Comparison of ENCODE assay signal across 32 cellular contexts in genomic region chr14:104169005-104169764, GRCh38. TPM values are rescaled to one million over a fixed set of nuclear protein-coding genes. Genes with fewer than 3 reads are reported as not detected.
A peak's percentile ranks its signal among the peaks of the same experiment; 100 is the strongest.
DNase-seq lines count a peak whose midpoint lies in the region; ATAC-seq and TF ChIP-seq lines count a peak whose summit lies in the region.
"Had no signal": no experiment of that assay in that cellular context is flagged by ENCODE, and none has a peak within 500 bp of the region (broad histone marks: within the 10 kb centered on the region; RNA-seq: fewer than 3 reads in every experiment).

No MANE protein-coding gene starts in this region.

- H3K4me1 ChIP-seq in heart left ventricle, result peaks cover 0 to 48% (median 26%) of the 10 kb centered on the region in 12 donors
- H3K4me1 ChIP-seq in HUES48 (ENCODE audit: control insufficient read depth, insufficient read depth, low read length), result peaks cover 30% of the 10 kb centered on the region
- H3K4me1 ChIP-seq in subcutaneous abdominal adipose tissue (ENCODE audit: control insufficient read depth in 5 of 5, insufficient read depth in 5 of 5, low read length in 5 of 5), result peaks cover 0 to 50% (median 4%) of the 10 kb centered on the region in 5 donors
- H3K4me1 ChIP-seq: gastrocnemius medialis, Peyer's patch, upper lobe of right lung had no signal

- ATAC-seq in heart left ventricle (no peak), WTC11 (no peak), HG03460 (IDR thresholded peaks at IDR 0.05; ENCODE audit: unreplicated experiment) (no peak)
- ATAC-seq: activated naive CD4-positive, alpha-beta T cell treated with anti-CD3 and anti-CD28 coated beads, Interleukin-2, amount 50 U/mL, for 72 hours; GM12878; HCT116; upper lobe of right lung had no signal

- peak overlapping the region in 11 of 12 donors; percentile 15 to 76 (median 61) for H3K27ac ChIP-seq in heart left ventricle
- H3K27ac ChIP-seq in HUES48 (ENCODE audit: low read depth, low read length), result peak overlapping the region; percentile 71
- H3K27ac ChIP-seq in subcutaneous abdominal adipose tissue (ENCODE audit: low read depth, low read length), result peak overlapping the region; percentile 16
- H3K27ac ChIP-seq: parathyroid adenoma, Peyer's patch, suprapubic skin, upper lobe of right lung had no signal

- H3K36me3 ChIP-seq in heart left ventricle (peaks cover 0 to 22% (median 0%) of the 10 kb centered on the region in 9 donors), HUES48 (ENCODE audit: control insufficient read depth, insufficient read depth, low read length) (peaks cover 30% of the 10 kb centered on the region), subcutaneous abdominal adipose tissue (ENCODE audit: control insufficient read depth in 5 of 5, insufficient read depth in 5 of 5, low read length in 5 of 5) (peaks cover 0 to 6% (median 0%) of the 10 kb centered on the region in 5 donors)
- H3K36me3 ChIP-seq: gastrocnemius medialis, Peyer's patch, suprapubic skin, upper lobe of right lung had no signal

- no peaks in the 10 kb centered on the region for H3K9me3 ChIP-seq in heart left ventricle
- no peaks in the 10 kb centered on the region for H3K9me3 ChIP-seq in HUES48 (ENCODE audit: control insufficient read depth, insufficient read depth, low read length)
- no peaks in the 10 kb centered on the region for H3K9me3 ChIP-seq in subcutaneous abdominal adipose tissue (ENCODE audit: control insufficient read depth in 5 of 5, low read length in 5 of 5)
- H3K9me3 ChIP-seq: gastrocnemius medialis, Peyer's patch, suprapubic skin, upper lobe of right lung had no signal

- no peaks in the 10 kb centered on the region for H3K27me3 Mint-ChIP-seq in WTC11 (ENCODE audit: low read depth)
- H3K27me3 Mint-ChIP-seq: CD8-positive, alpha-beta memory T cell had no signal

- 69 to 83% (median 72%) methylated on average over 13 to 21 of the region's 21 CpGs for WGBS in heart left ventricle, 4 donors

- CTCF ChIA-PET in WTC11 (lab: Charles Lee), result interaction anchor here (0.5 to 1.4 kb wide), 13 partner anchors 8 to 395 kb away, joined by 3 to 6 read pairs (median 3); no protein-coding TSS in a partner anchor

- no peaks in the 10 kb centered on the region for H3K36me3 Mint-ChIP-seq in WTC11
- H3K36me3 Mint-ChIP-seq: activated naive CD4-positive, alpha-beta T cell treated with anti-CD3 and anti-CD28 coated beads, Interleukin-2, amount 50 U/mL, for 72 hours; CD8-positive, alpha-beta memory T cell; immature natural killer cell had no signal

- TF ChIP-seq CTCF in heart left ventricle (IDR thresholded peaks at IDR 0.05) (no peak), WTC11 (IDR thresholded peaks at IDR 0.05) (no peak)

- DNase-seq in heart left ventricle, result no peak
- DNase-seq in cardiac septum (ENCODE audit: low spot score), result no peak
- no peak for DNase-seq in WTC11 (ENCODE audit: low spot score)
- no peak for DNase-seq in mucosa of gallbladder (ENCODE audit: low spot score)
- DNase-seq: activated CD4-positive, alpha-beta T cell treated with anti-CD3 and anti-CD28 coated beads, Interleukin-2, amount 50 U/mL, for 1 hour; activated CD4-positive, CD25-positive, alpha-beta regulatory T cell; activated effector memory CD4-positive, alpha-beta T cell treated with Interleukin-2 at 50 U/mL for 16 hours; activated T-cell treated with anti-CD3 and anti-CD28 coated beads, Interleukin-2, amount 50 U/mL, for 1 hour; CD8-positive, alpha-beta memory T cell; gastrocnemius medialis; hippocampal formation; immature natural killer cell; left cardiac atrium; NCI-H1092; NCI-H187; NCI-H226; NCI-H526 treated with DMSO at 0.1 percent for 48 hours; Peyer's patch; SIG-M5; stimulated activated naive CD4-positive, alpha-beta T cell; upper lobe of right lung had no signal

- peak overlapping the region; percentile 60 for H3K27ac Mint-ChIP-seq in WTC11
- H3K27ac Mint-ChIP-seq: activated naive CD4-positive, alpha-beta T cell treated with anti-CD3 and anti-CD28 coated beads, Interleukin-2, amount 50 U/mL, for 72 hours; CD8-positive, alpha-beta memory T cell; immature natural killer cell had no signal

- H3K27me3 ChIP-seq in heart left ventricle (no peaks in the 10 kb centered on the region), HUES48 (ENCODE audit: control insufficient read depth, insufficient read depth, low read length) (no peaks in the 10 kb centered on the region), subcutaneous abdominal adipose tissue (ENCODE audit: control insufficient read depth in 5 of 5, insufficient read depth in 4 of 5, low read length in 5 of 5) (peaks cover 0 to 6% (median 3%) of the 10 kb centered on the region in 5 donors)
- H3K27me3 ChIP-seq: Peyer's patch, upper lobe of right lung had no signal

- intact Hi-C loops in heart left ventricle (cut with DNase I) (loop anchor here in 1 of 10 donors (2.0 kb wide), 1 partner anchor 14 kb away; no protein-coding TSS in a partner anchor), cardiac septum (cut with DNase I) (no loop called here)

- peaks cover 26% of the 10 kb centered on the region for H3K4me1 Mint-ChIP-seq in WTC11
- H3K4me1 Mint-ChIP-seq: CD8-positive, alpha-beta memory T cell; immature natural killer cell had no signal

- no peak for TF ChIP-seq POLR2A in heart left ventricle (IDR thresholded peaks at IDR 0.05)

- peak overlapping the region in 1 of 12 donors; percentile 8 for H3K4me3 ChIP-seq in heart left ventricle
- H3K4me3 ChIP-seq in HUES48 (ENCODE audit: low read depth, low read length), result no peak overlapping the region
- no peak overlapping the region for H3K4me3 ChIP-seq in subcutaneous abdominal adipose tissue (ENCODE audit: low read depth in 1 of 5, low read length in 5 of 5)
- H3K4me3 ChIP-seq: gastrocnemius medialis, GM12878, Peyer's patch, smooth muscle cell, suprapubic skin, upper lobe of right lung had no signal

- H3K9me3 Mint-ChIP-seq in WTC11, result no peaks in the 10 kb centered on the region
- H3K9me3 Mint-ChIP-seq: activated naive CD4-positive, alpha-beta T cell treated with anti-CD3 and anti-CD28 coated beads, Interleukin-2, amount 50 U/mL, for 72 hours; CD8-positive, alpha-beta memory T cell; immature natural killer cell; nephron had no signal

- no peak overlapping the region for H3K4me3 Mint-ChIP-seq in WTC11
- H3K4me3 Mint-ChIP-seq: CD8-positive, alpha-beta memory T cell; immature natural killer cell; nephron had no signal

- H3K9ac ChIP-seq in HUES48 (ENCODE audit: low read depth, low read length), result no peak overlapping the region
- peak overlapping the region in 1 of 5 donors; percentile 54 for H3K9ac ChIP-seq in subcutaneous abdominal adipose tissue (ENCODE audit: low read length in 5 of 5)
- H3K9ac ChIP-seq: parathyroid adenoma had no signal

- POLR2A ChIA-PET in WTC11 (lab: Charles Lee), result interaction anchor here (1.0 kb wide), 1 partner anchor 22 kb away, joined by 3 read pairs; no protein-coding TSS in a partner anchor

TF ChIP-seq in WTC11, 78 proteins besides CTCF, POLR2A, EP300 and RAD21:
- TF ChIP-seq TP53 (CRISPR knock-in tag; IDR thresholded peaks at IDR 0.05) (no peak), USF1 (CRISPR knock-in tag; IDR thresholded peaks at IDR 0.05) (no peak), NR2C2 (CRISPR knock-in tag; IDR thresholded peaks at IDR 0.05) (no peak)

RNA-seq across cellular contexts. Expression of gene KIF26A, which starts 30.8 kb away (rescaled TPM):
- 10 to 100 TPM in 2 of 9 donors, 1 to 10 TPM in 7; 4.9 to 12.6 (median 7.8) TPM for total RNA-seq in heart left ventricle
- 1 to 10 TPM; 5.0 to 8.0 TPM for polyA plus RNA-seq in heart left ventricle
- total RNA-seq in cardiac septum, result 6.8 TPM
- 36.4 to 53.4 TPM (median 39.5 TPM) in 3 replicates for total RNA-seq in WTC11 (2021)
- total RNA-seq in mucosa of gallbladder, result 3.7 TPM
- total RNA-seq: mononuclear cell had no signal
- polyA plus RNA-seq: CD8-positive, alpha-beta memory T cell; GM12878; immature natural killer cell had no signal

Comparison
In these comparisons a context has a peak if more than half of its experiments do, and no peak if none do; other contexts are left out.
1. H3K27ac ChIP-seq: peak in every context shown above with its lines; median percentile 71 in HUES48; 61 in heart left ventricle; 16 in subcutaneous abdominal adipose tissue.